In genomic region chr2:163664610-163665009, GRCh38 we compare ENCODE assay signal across 1 cellular context.
TF ChIP-seq lines count a peak whose summit lies in the region.

No MANE protein-coding gene starts in this region.

TF ChIP-seq in GM23338, 12 proteins besides CTCF, POLR2A, EP300 and RAD21:
- TF ChIP-seq REST (IDR thresholded peaks at IDR 0.05; ENCODE audit: unreplicated experiment), result no peak
- TF ChIP-seq POLR2AphosphoS5 (IDR thresholded peaks at IDR 0.05; ENCODE audit: low read depth), result no peak
- TF ChIP-seq ZNF114 (CRISPR knock-in tag; IDR thresholded peaks at IDR 0.05), result no peak
- no peak for TF ChIP-seq EZH2 (IDR thresholded peaks at IDR 0.05; ENCODE audit: low read depth, unreplicated experiment)
- no peak for TF ChIP-seq NANOG (IDR thresholded peaks at IDR 0.05; ENCODE audit: borderline replicate concordance)
- TF ChIP-seq, protein P1, sequence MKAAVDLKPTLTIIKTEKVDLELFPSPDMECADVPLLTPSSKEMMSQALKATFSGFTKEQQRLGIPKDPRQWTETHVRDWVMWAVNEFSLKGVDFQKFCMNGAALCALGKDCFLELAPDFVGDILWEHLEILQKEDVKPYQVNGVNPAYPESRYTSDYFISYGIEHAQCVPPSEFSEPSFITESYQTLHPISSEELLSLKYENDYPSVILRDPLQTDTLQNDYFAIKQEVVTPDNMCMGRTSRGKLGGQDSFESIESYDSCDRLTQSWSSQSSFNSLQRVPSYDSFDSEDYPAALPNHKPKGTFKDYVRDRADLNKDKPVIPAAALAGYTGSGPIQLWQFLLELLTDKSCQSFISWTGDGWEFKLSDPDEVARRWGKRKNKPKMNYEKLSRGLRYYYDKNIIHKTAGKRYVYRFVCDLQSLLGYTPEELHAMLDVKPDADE (IDR thresholded peaks at IDR 0.05), result no peak
- TF ChIP-seq, protein P2, sequence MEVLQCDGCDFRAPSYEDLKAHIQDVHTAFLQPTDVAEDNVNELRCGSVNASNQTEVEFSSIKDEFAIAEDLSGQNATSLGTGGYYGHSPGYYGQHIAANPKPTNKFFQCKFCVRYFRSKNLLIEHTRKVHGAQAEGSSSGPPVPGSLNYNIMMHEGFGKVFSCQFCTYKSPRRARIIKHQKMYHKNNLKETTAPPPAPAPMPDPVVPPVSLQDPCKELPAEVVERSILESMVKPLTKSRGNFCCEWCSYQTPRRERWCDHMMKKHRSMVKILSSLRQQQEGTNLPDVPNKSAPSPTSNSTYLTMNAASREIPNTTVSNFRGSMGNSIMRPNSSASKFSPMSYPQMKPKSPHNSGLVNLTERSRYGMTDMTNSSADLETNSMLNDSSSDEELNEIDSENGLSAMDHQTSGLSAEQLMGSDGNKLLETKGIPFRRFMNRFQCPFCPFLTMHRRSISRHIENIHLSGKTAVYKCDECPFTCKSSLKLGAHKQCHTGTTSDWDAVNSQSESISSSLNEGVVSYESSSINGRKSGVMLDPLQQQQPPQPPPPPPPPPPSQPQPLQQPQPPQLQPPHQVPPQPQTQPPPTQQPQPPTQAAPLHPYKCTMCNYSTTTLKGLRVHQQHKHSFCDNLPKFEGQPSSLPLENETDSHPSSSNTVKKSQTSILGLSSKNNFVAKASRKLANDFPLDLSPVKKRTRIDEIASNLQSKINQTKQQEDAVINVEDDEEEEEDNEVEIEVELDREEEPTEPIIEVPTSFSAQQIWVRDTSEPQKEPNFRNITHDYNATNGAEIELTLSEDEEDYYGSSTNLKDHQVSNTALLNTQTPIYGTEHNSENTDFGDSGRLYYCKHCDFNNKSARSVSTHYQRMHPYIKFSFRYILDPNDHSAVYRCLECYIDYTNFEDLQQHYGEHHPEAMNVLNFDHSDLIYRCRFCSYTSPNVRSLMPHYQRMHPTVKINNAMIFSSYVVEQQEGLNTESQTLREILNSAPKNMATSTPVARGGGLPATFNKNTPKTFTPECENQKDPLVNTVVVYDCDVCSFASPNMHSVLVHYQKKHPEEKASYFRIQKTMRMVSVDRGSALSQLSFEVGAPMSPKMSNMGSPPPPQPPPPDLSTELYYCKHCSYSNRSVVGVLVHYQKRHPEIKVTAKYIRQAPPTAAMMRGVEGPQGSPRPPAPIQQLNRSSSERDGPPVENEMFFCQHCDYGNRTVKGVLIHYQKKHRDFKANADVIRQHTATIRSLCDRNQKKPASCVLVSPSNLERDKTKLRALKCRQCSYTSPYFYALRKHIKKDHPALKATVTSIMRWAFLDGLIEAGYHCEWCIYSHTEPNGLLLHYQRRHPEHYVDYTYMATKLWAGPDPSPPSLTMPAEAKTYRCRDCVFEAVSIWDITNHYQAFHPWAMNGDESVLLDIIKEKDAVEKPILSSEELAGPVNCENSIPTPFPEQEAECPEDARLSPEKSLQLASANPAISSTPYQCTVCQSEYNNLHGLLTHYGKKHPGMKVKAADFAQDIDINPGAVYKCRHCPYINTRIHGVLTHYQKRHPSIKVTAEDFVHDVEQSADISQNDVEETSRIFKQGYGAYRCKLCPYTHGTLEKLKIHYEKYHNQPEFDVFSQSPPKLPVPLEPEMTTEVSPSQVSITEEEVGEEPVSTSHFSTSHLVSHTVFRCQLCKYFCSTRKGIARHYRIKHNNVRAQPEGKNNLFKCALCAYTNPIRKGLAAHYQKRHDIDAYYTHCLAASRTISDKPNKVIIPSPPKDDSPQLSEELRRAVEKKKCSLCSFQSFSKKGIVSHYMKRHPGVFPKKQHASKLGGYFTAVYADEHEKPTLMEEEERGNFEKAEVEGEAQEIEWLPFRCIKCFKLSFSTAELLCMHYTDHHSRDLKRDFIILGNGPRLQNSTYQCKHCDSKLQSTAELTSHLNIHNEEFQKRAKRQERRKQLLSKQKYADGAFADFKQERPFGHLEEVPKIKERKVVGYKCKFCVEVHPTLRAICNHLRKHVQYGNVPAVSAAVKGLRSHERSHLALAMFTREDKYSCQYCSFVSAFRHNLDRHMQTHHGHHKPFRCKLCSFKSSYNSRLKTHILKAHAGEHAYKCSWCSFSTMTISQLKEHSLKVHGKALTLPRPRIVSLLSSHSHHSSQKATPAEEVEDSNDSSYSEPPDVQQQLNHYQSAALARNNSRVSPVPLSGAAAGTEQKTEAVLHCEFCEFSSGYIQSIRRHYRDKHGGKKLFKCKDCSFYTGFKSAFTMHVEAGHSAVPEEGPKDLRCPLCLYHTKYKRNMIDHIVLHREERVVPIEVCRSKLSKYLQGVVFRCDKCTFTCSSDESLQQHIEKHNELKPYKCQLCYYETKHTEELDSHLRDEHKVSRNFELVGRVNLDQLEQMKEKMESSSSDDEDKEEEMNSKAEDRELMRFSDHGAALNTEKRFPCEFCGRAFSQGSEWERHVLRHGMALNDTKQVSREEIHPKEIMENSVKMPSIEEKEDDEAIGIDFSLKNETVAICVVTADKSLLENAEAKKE (CRISPR knock-in tag; IDR thresholded peaks at IDR 0.05), result no peak
- TF ChIP-seq CREB1 (CRISPR knock-in tag; IDR thresholded peaks at IDR 0.05; ENCODE audit: low read depth), result no peak
- no peak for TF ChIP-seq ZNF331 (CRISPR knock-in tag; IDR thresholded peaks at IDR 0.05; ENCODE audit: low read depth)
- no peak for TF ChIP-seq JUNB (IDR thresholded peaks at IDR 0.05; ENCODE audit: unreplicated experiment)
- no peak for TF ChIP-seq EZH2phosphoT487 (IDR thresholded peaks at IDR 0.05; ENCODE audit: unreplicated experiment)
- no peak for TF ChIP-seq STAT1 (IDR thresholded peaks at IDR 0.05; ENCODE audit: unreplicated experiment)
TF ChIP-seq in GM23338: peak in this region for 0.
